31 cellular contexts compared by ENCODE assay signal in genomic region chr5:181200816-181201215, GRCh38. TPM values are rescaled to one million over a fixed set of nuclear protein-coding genes. Genes with fewer than 3 reads are reported as not detected.
"Had no signal": no experiment of that assay in that cellular context is flagged by ENCODE, and none has a peak within 500 bp of the region (broad histone marks: within the 10 kb centered on the region; RNA-seq: fewer than 3 reads in every experiment).

No MANE protein-coding gene starts in this region.

- H3K9me3 ChIP-seq: sigmoid colon, thoracic aorta, vagina had no signal

- H3K27me3 ChIP-seq: foreskin keratinocyte, vagina had no signal

- DNase-seq: activated CD4-positive, alpha-beta T cell treated with anti-CD3 and anti-CD28 coated beads for 1 hour; activated CD4-positive, alpha-beta T cell treated with anti-CD3 and anti-CD28 coated beads, Interleukin-2, amount 50 U/mL, for 1 hour; activated gamma-delta T cell treated with Interleukin-2 at 50 U/mL for 16 hours; activated T-cell treated with anti-CD3 and anti-CD28 coated beads, Interleukin-2, amount 50 U/mL, for 1 hour; anterior cingulate cortex; caudate nucleus; dermis blood vessel endothelial cell; effector CD8-positive, alpha-beta T cell; foreskin keratinocyte; head of caudate nucleus; left cardiac atrium; mesenchymal stem cell; nephron progenitor cell; nucleus accumbens; sigmoid colon; stimulated activated CD4-positive, alpha-beta T cell treated with anti-CD3 and anti-CD28 coated beads, Interleukin-2, amount 100 ng/mL, for 48 hours; stimulated activated CD8-positive, alpha-beta memory T cell treated with anti-CD3 and anti-CD28 coated beads, Interleukin-4, amount 100 ng/mL, for 48 hours; stimulated activated naive CD4-positive, alpha-beta T cell treated with Interleukin-2 at 50 U/mL for 16 hours; WERI-Rb-1 had no signal

- H3K4me2 ChIP-seq: smooth muscle cell had no signal

- H3K4me1 ChIP-seq: foreskin keratinocyte had no signal

- H3K27ac Mint-ChIP-seq: activated naive CD4-positive, alpha-beta T cell treated with anti-CD3 and anti-CD28 coated beads, Interleukin-2, amount 50 U/mL, for 24 hours; brain; nephron progenitor cell; type B pancreatic cell had no signal

- H3K36me3 ChIP-seq: sigmoid colon, thoracic aorta, vagina, WERI-Rb-1 had no signal

- FAIRE-seq: islet of Langerhans, TTC549 had no signal

- ATAC-seq: foreskin keratinocyte, left cardiac atrium had no signal

- H3K4me3 ChIP-seq: sigmoid colon, smooth muscle cell, thoracic aorta, vagina had no signal

- H3K36me3 Mint-ChIP-seq: brain, type B pancreatic cell had no signal

- H3K9me3 Mint-ChIP-seq: activated naive CD4-positive, alpha-beta T cell treated with anti-CD3 and anti-CD28 coated beads, Interleukin-2, amount 50 U/mL, for 24 hours; nephron progenitor cell; type B pancreatic cell had no signal

- H3K4me3 Mint-ChIP-seq: activated naive CD4-positive, alpha-beta T cell treated with anti-CD3 and anti-CD28 coated beads, Interleukin-2, amount 50 U/mL, for 24 hours; type B pancreatic cell had no signal

- H3K27ac ChIP-seq: foreskin keratinocyte, sigmoid colon, thoracic aorta, vagina, WERI-Rb-1 had no signal

RNA-seq across cellular contexts. Expression of gene TRIM7, which starts 4.2 kb away (rescaled TPM):
- total RNA-seq: smooth muscle cell had no signal
- polyA plus RNA-seq: smooth muscle cell had no signal

RNA-seq across cellular contexts. Expression of gene OR2V2, which starts 53.4 kb away (rescaled TPM):
- total RNA-seq: dermis blood vessel endothelial cell, foreskin keratinocyte, left cardiac atrium, liver, mononuclear cell, renal cortical epithelial cell, sigmoid colon, smooth muscle cell, thoracic aorta, vagina had no signal
- polyA plus RNA-seq: esophagus, foreskin keratinocyte, liver, sigmoid colon, smooth muscle cell had no signal
